Comparison of ENCODE assay signal across 28 cellular contexts in genomic region chr4:110824344-110824743, GRCh38.
"Had no signal": no experiment of that assay in that cellular context is flagged by ENCODE, and none has a peak within 500 bp of the region (broad histone marks: within the 10 kb centered on the region; RNA-seq: fewer than 3 reads in every experiment).

No MANE protein-coding gene starts in this region.

- H3K4me1 ChIP-seq: stomach, suprapubic skin, testis, thyroid gland, tibial artery, tibial nerve, upper lobe of left lung, upper lobe of right lung, uterus, vagina had no signal

- H3K36me3 ChIP-seq: stomach, suprapubic skin, thoracic aorta, thyroid gland, tibial artery, tibial nerve, transverse colon, upper lobe of left lung, upper lobe of right lung, uterus, vagina had no signal

- H3K4me1 Mint-ChIP-seq: stimulated activated effector memory CD8-positive, alpha-beta T cell treated with anti-CD3 and anti-CD28 coated beads, Interleukin-12 subunit alpha, Interleukin-12 subunit beta, amount 100 ng/mL, for 72 hours; stimulated activated memory B cell treated with anti-CD40 and anti-IgM and Interleukin-4, amounts not matched to agents 10 μg/mL and 1 μg/mL and 100 μg/mL, for 72 hours; stimulated activated naive B cell treated with anti-CD40 and anti-IgM and Interleukin-4, amounts not matched to agents 10 μg/mL and 1 μg/mL and 100 μg/mL, for 72 hours; stimulated activated naive CD8-positive, alpha-beta T cell treated with anti-CD3 and anti-CD28 coated beads, Interleukin-15, amount 100 ng/mL, for 72 hours had no signal

- H3K4me3 Mint-ChIP-seq: stimulated activated effector memory CD8-positive, alpha-beta T cell treated with anti-CD3 and anti-CD28 coated beads, Interleukin-12 subunit alpha, Interleukin-12 subunit beta, amount 100 ng/mL, for 72 hours; stimulated activated memory B cell treated with anti-CD40 and anti-IgM and Interleukin-4, amounts not matched to agents 10 μg/mL and 1 μg/mL and 100 μg/mL, for 72 hours; stimulated activated naive B cell treated with anti-CD40 and anti-IgM and Interleukin-4, amounts not matched to agents 10 μg/mL and 1 μg/mL and 100 μg/mL, for 72 hours; stimulated activated naive CD8-positive, alpha-beta T cell treated with anti-CD3 and anti-CD28 coated beads, Interleukin-15, amount 100 ng/mL, for 72 hours; stimulated activated naive CD8-positive, alpha-beta T cell treated with anti-CD3 and anti-CD28 coated beads, Interleukin-15, Interleukin-2, amounts not matched to agents 100 ng/mL and 50 ng/mL, for 24 hours; type B pancreatic cell had no signal

- H3K9me3 Mint-ChIP-seq: stimulated activated memory B cell treated with anti-CD40 and anti-IgM and Interleukin-4, amounts not matched to agents 10 μg/mL and 1 μg/mL and 100 μg/mL, for 72 hours; stimulated activated naive CD8-positive, alpha-beta T cell treated with anti-CD3 and anti-CD28 coated beads, Interleukin-15, Interleukin-2, amounts not matched to agents 100 ng/mL and 50 ng/mL, for 24 hours; type B pancreatic cell had no signal

- H3K9me3 ChIP-seq: suprapubic skin, testis, thoracic aorta, thyroid gland, transverse colon, upper lobe of left lung, upper lobe of right lung, uterus, vagina had no signal

- H3K4me3 ChIP-seq: stomach, suprapubic skin, testis, thoracic aorta, thyroid gland, tibial artery, tibial nerve, transverse colon, upper lobe of left lung, upper lobe of right lung, uterus, vagina had no signal

- H3K27me3 ChIP-seq: stomach, suprapubic skin, testis, thyroid gland, tibial artery, tibial nerve, transverse colon, upper lobe of left lung, upper lobe of right lung, uterus, vagina had no signal

- H3K27me3 Mint-ChIP-seq: stimulated activated memory B cell treated with anti-CD40 and anti-IgM and Interleukin-4, amounts not matched to agents 10 μg/mL and 1 μg/mL and 100 μg/mL, for 72 hours; stimulated activated naive B cell treated with anti-CD40 and anti-IgM and Interleukin-4, amounts not matched to agents 10 μg/mL and 1 μg/mL and 100 μg/mL, for 72 hours; stimulated activated naive CD8-positive, alpha-beta T cell treated with anti-CD3 and anti-CD28 coated beads, Interleukin-15, amount 100 ng/mL, for 72 hours; stimulated activated naive CD8-positive, alpha-beta T cell treated with anti-CD3 and anti-CD28 coated beads, Interleukin-15, Interleukin-2, amounts not matched to agents 100 ng/mL and 50 ng/mL, for 24 hours; type B pancreatic cell had no signal

- H3K27ac ChIP-seq: stomach, suprapubic skin, testis, thoracic aorta, thyroid gland, tibial artery, tibial nerve, transverse colon, upper lobe of left lung, upper lobe of right lung, uterus, vagina had no signal

- H3K36me3 Mint-ChIP-seq: stimulated activated effector memory CD8-positive, alpha-beta T cell treated with anti-CD3 and anti-CD28 coated beads, Interleukin-12 subunit alpha, Interleukin-12 subunit beta, amount 100 ng/mL, for 72 hours; stimulated activated memory B cell treated with anti-CD40 and anti-IgM and Interleukin-4, amounts not matched to agents 10 μg/mL and 1 μg/mL and 100 μg/mL, for 72 hours; stimulated activated naive B cell treated with anti-CD40 and anti-IgM and Interleukin-4, amounts not matched to agents 10 μg/mL and 1 μg/mL and 100 μg/mL, for 72 hours; type B pancreatic cell had no signal

- DNase-seq: stimulated activated CD4-positive, alpha-beta T cell treated with anti-CD3 and anti-CD28 coated beads, Interleukin-2, amount 100 ng/mL, for 48 hours; stimulated activated CD4-positive, alpha-beta T cell treated with anti-CD3 and anti-CD28 coated beads, Interleukin-4, amount 100 ng/mL, for 1 hour; stimulated activated CD4-positive, alpha-beta T cell treated with anti-CD3 and anti-CD28 coated beads, Interleukin-4, amount 100 ng/mL, for 24 hours; stimulated activated CD4-positive, alpha-beta T cell treated with anti-CD3 and anti-CD28 coated beads, Interleukin-4, amount 100 ng/mL, for 4 hours; stimulated activated CD8-positive, alpha-beta memory T cell treated with anti-CD3 and anti-CD28 coated beads, Interleukin-4, amount 100 ng/mL, for 48 hours; stimulated activated naive B cell treated with anti-CD40 and anti-IgM and Interleukin-4, amounts not matched to agents 10 μg/mL and 1 μg/mL and 100 μg/mL, for 72 hours; stimulated activated naive CD4-positive, alpha-beta T cell; stimulated activated naive CD4-positive, alpha-beta T cell treated with Interleukin-2 at 50 U/mL for 16 hours; stimulated activated naive CD8-positive, alpha-beta T cell treated with anti-CD3 and anti-CD28 coated beads, Interleukin-15, amount 100 ng/mL, for 72 hours; stimulated activated naive CD8-positive, alpha-beta T cell treated with anti-CD3 and anti-CD28 coated beads, Interleukin-15, Interleukin-2, amounts not matched to agents 100 U/mL and 50 U/mL, for 24 hours; stomach; substantia nigra; testis; thyroid gland; tibial artery; transverse colon; trophoblast cell; upper lobe of left lung; upper lobe of right lung; uterus had no signal

- H3K27ac Mint-ChIP-seq: stimulated activated effector memory CD8-positive, alpha-beta T cell treated with anti-CD3 and anti-CD28 coated beads, Interleukin-12 subunit alpha, Interleukin-12 subunit beta, amount 100 ng/mL, for 72 hours; stimulated activated memory B cell treated with anti-CD40 and anti-IgM and Interleukin-4, amounts not matched to agents 10 μg/mL and 1 μg/mL and 100 μg/mL, for 72 hours; stimulated activated naive B cell treated with anti-CD40 and anti-IgM and Interleukin-4, amounts not matched to agents 10 μg/mL and 1 μg/mL and 100 μg/mL, for 72 hours; stimulated activated naive CD8-positive, alpha-beta T cell treated with anti-CD3 and anti-CD28 coated beads, Interleukin-15, amount 100 ng/mL, for 72 hours; stimulated activated naive CD8-positive, alpha-beta T cell treated with anti-CD3 and anti-CD28 coated beads, Interleukin-15, Interleukin-2, amounts not matched to agents 100 ng/mL and 50 ng/mL, for 24 hours; type B pancreatic cell had no signal
